In the genomic region with DNA sequence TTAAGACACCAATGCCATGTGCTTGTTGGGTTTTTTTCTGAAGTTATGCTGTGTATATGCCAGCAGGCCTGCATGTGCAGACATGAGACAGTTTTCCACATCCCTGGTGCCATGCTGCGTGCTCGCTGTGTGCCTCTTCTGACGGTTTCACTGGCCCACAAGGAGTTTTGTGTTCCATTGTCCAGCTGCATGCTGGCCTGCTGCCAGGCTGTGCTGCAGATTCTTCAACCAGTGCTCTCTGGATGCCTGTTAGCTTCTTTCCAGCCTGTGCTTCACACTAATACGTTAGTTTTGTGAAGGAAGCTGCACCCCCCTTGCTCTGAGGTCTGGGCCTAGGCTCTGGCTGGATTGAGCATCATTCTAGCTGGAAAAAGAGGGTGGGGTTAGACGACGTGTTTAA, we compare ENCODE assay signal across 9 cellular contexts. TPM values are rescaled to one million over a fixed set of nuclear protein-coding genes. Genes with fewer than 3 reads are reported as not detected.
DNase-seq lines count a peak whose midpoint lies in the region; ATAC-seq and TF ChIP-seq lines count a peak whose summit lies in the region.
"Had no signal": no experiment of that assay in that cellular context is flagged by ENCODE, and none has a peak within 500 bp of the region (broad histone marks: within the 10 kb centered on the region; RNA-seq: fewer than 3 reads in every experiment).

No MANE protein-coding gene starts in this region.

- WGBS in heart left ventricle, 4 donors: 48 to 67% (median 56%) methylated on average over 6 of the region's 6 CpGs

- peak overlapping the region; percentile 95 for H3K27ac Mint-ChIP-seq in activated T-cell treated with anti-CD3 and anti-CD28 coated beads, Interleukin-2, amount 50 U/mL, for 24 hours
- peak overlapping the region; percentile 91 for H3K27ac Mint-ChIP-seq in activated B cell treated with CpG ODN at 0.5 μM for 24 hours

- H3K4me3 ChIP-seq in heart left ventricle: no peak overlapping the region
- H3K4me3 ChIP-seq: SK-N-MC had no signal

- no peaks in the 10 kb centered on the region for H3K27me3 ChIP-seq in heart left ventricle

- peaks cover 16% of the 10 kb centered on the region for H3K36me3 Mint-ChIP-seq in activated T-cell treated with anti-CD3 and anti-CD28 coated beads, Interleukin-2, amount 50 U/mL, for 24 hours (ENCODE audit: low read depth)
- peaks cover 8% of the 10 kb centered on the region for H3K36me3 Mint-ChIP-seq in activated T-cell treated with anti-CD3 and anti-CD28 coated beads, Interleukin-2, amount 50 U/mL, for 4 hours (ENCODE audit: insufficient read depth)
- no peaks in the 10 kb centered on the region for H3K36me3 Mint-ChIP-seq in activated B cell treated with CpG ODN at 0.5 μM for 24 hours (ENCODE audit: low read depth)

- intact Hi-C loops in activated B cell treated with CpG ODN at 0.5 μM for 24 hours (cut with micrococcal nuclease) (loop anchor here (2.0 to 5.0 kb wide), 2 partner anchors 49 to 876 kb away; a partner anchor contains a TSS), heart left ventricle (cut with DNase I) (no loop called here)

- CTCF ChIA-PET in activated B cell treated with CpG ODN at 0.5 μM for 24 hours (lab: Charles Lee): no interaction called here

- no peak for ATAC-seq in activated T-cell treated with anti-CD3 and anti-CD28 coated beads, Interleukin-2, amount 50 U/mL, for 4 hours
- no peak for ATAC-seq in activated B cell treated with CpG ODN at 0.5 μM for 24 hours (ENCODE audit: low read depth)
- ATAC-seq in heart left ventricle: peak in 1 of 4 donors; percentile 7

- TF ChIP-seq POLR2A in heart left ventricle (IDR thresholded peaks at IDR 0.05): no peak

- H3K27ac ChIP-seq in heart left ventricle (peak overlapping the region in 1 of 12 donors; percentile 96), substantia nigra (ENCODE audit: low read depth, low read length, poor library complexity, severe bottlenecking) (no peak overlapping the region)
- H3K27ac ChIP-seq: SK-N-MC had no signal

- no peaks in the 10 kb centered on the region for H3K9me3 Mint-ChIP-seq in activated T-cell treated with anti-CD3 and anti-CD28 coated beads, Interleukin-2, amount 50 U/mL, for 24 hours
- no peaks in the 10 kb centered on the region for H3K9me3 Mint-ChIP-seq in activated T-cell treated with anti-CD3 and anti-CD28 coated beads, Interleukin-2, amount 50 U/mL, for 4 hours
- H3K9me3 Mint-ChIP-seq in activated B cell treated with CpG ODN at 0.5 μM for 24 hours: peaks cover 3% of the 10 kb centered on the region

- no peaks in the 10 kb centered on the region for H3K9me3 ChIP-seq in heart left ventricle

- H3K4me1 Mint-ChIP-seq in activated T-cell treated with anti-CD3 and anti-CD28 coated beads, Interleukin-2, amount 50 U/mL, for 24 hours (ENCODE audit: low read depth): peaks cover 91% of the 10 kb centered on the region
- peaks cover 92% of the 10 kb centered on the region for H3K4me1 Mint-ChIP-seq in activated T-cell treated with anti-CD3 and anti-CD28 coated beads, Interleukin-2, amount 50 U/mL, for 4 hours (ENCODE audit: low read depth)
- peaks cover 77% of the 10 kb centered on the region for H3K4me1 Mint-ChIP-seq in activated B cell treated with CpG ODN at 0.5 μM for 24 hours

- POLR2A ChIA-PET in activated B cell treated with CpG ODN at 0.5 μM for 24 hours (lab: Charles Lee): interaction anchor here (0.7 kb wide), 1 partner anchor 17 kb away, joined by 3 read pairs; no protein-coding TSS in a partner anchor

- DNase-seq in activated T-cell treated with anti-CD3 and anti-CD28 coated beads, Interleukin-2, amount 50 U/mL, for 24 hours: no peak
- no peak for DNase-seq in activated T-cell treated with anti-CD3 and anti-CD28 coated beads, Interleukin-2, amount 50 U/mL, for 4 hours
- DNase-seq in activated B cell treated with CpG ODN at 0.5 μM for 24 hours: no peak
- peak in 4 of 5 donors; percentile 53 to 83 (median 66) for DNase-seq in heart left ventricle
- peak in 28 of 49 donors; percentile 17 to 69 (median 41) for DNase-seq in substantia nigra (lab: John Stamatoyannopoulos, UW)
- no peak for DNase-seq in HuH-7 (ENCODE audit: low spot score)
- no peak for DNase-seq in CD1c-positive myeloid dendritic cell (ENCODE audit: extremely low spot score)
- no peak for DNase-seq in NCI-H187 treated with DMSO at 0.1 percent for 48 hours (lab: John Stamatoyannopoulos, UW)

- no peak overlapping the region for H3K4me3 Mint-ChIP-seq in activated T-cell treated with anti-CD3 and anti-CD28 coated beads, Interleukin-2, amount 50 U/mL, for 24 hours
- H3K4me3 Mint-ChIP-seq in activated T-cell treated with anti-CD3 and anti-CD28 coated beads, Interleukin-2, amount 50 U/mL, for 4 hours: no peak overlapping the region
- no peak overlapping the region for H3K4me3 Mint-ChIP-seq in activated B cell treated with CpG ODN at 0.5 μM for 24 hours

- TF ChIP-seq CTCF in activated B cell treated with CpG ODN at 0.5 μM for 24 hours (IDR thresholded peaks at IDR 0.05): no peak
- no peak for TF ChIP-seq CTCF in heart left ventricle (IDR thresholded peaks at IDR 0.05)

- H3K4me1 ChIP-seq in heart left ventricle: peaks cover 3 to 100% (median 49%) of the 10 kb centered on the region in 12 donors

- H3K36me3 ChIP-seq in heart left ventricle: peaks cover 0 to 1% (median 0%) of the 10 kb centered on the region in 9 donors

- no peaks in the 10 kb centered on the region for H3K27me3 Mint-ChIP-seq in activated T-cell treated with anti-CD3 and anti-CD28 coated beads, Interleukin-2, amount 50 U/mL, for 24 hours
- no peaks in the 10 kb centered on the region for H3K27me3 Mint-ChIP-seq in activated T-cell treated with anti-CD3 and anti-CD28 coated beads, Interleukin-2, amount 50 U/mL, for 4 hours (ENCODE audit: low read depth)
- no peaks in the 10 kb centered on the region for H3K27me3 Mint-ChIP-seq in activated B cell treated with CpG ODN at 0.5 μM for 24 hours

RNA-seq across cellular contexts. Expression of a gene that starts 17.0 kb away (rescaled TPM):
- 10 to 100 TPM; 17.3 to 24.0 (median 17.3) TPM for total RNA-seq in activated T-cell treated with anti-CD3 and anti-CD28 coated beads, Interleukin-2, amount 50 U/mL, for 4 hours
- total RNA-seq in activated B cell treated with CpG ODN at 0.5 μM for 24 hours (19.6 and 26.6 TPM in 2 replicates), heart left ventricle (10 to 100 TPM; 15.2 to 30.5 (median 20.6) TPM)
- polyA plus RNA-seq in heart left ventricle: 1 to 10 TPM; 5.1 to 8.7 TPM

Comparison
In these comparisons a context has a peak if more than half of its experiments do, and no peak if none do; other contexts are left out.
1. DNase-seq: peak in heart left ventricle (4 of 5) and substantia nigra (28 of 49); none in activated T-cell treated with anti-CD3 and anti-CD28 coated beads, Interleukin-2, amount 50 U/mL, for 24 hours (single experiment), activated T-cell treated with anti-CD3 and anti-CD28 coated beads, Interleukin-2, amount 50 U/mL, for 4 hours (single experiment), activated B cell treated with CpG ODN at 0.5 μM for 24 hours (single experiment), HuH-7 (single experiment), CD1c-positive myeloid dendritic cell (single experiment) and NCI-H187 treated with DMSO at 0.1 percent for 48 hours (single experiment).